8 cellular contexts compared by ENCODE assay signal in the genomic region with DNA sequence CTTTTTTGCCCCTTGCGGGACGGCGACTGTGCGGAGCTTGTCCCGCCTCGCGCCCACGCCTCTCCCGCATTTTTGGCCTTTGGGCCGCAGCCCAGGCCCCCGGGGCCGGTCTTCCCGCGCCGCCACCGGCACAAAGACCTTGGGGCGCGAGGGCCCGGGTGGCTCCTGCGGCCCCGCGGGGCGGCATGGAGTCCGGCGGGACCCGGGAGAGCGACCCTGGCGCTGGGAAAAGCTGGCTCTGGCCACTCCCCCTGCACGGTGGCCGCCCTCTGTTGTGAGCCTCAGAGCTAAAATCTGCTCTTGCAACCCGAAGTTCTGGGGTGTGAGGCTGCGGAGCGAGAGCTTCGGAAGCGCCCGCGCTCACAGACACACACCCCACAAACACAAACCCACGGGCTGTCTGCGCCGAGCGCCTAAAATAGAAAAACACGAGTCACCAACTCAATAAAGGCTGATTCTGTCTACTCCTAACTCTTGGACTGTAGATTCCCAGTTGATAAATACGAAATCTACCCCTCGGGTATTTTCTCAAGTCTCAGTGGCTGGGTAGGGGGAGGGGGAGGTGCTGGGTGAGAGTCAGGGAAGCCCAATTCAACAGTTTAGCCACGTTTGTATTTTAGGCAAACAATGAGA. TPM values are rescaled to one million over a fixed set of nuclear protein-coding genes. Genes with fewer than 3 reads are reported as not detected.
DNase-seq lines count a peak whose midpoint lies in the region; ATAC-seq and TF ChIP-seq lines count a peak whose summit lies in the region.

No MANE protein-coding gene starts in this region.

- H3K36me3 ChIP-seq in neuron (ENCODE audit: insufficient read depth, low read length) (peaks cover 4% of the 10 kb centered on the region), vagina (no peaks in the 10 kb centered on the region)

- DNase-seq in ELR (ENCODE audit: low read depth) (peak; percentile 59), NCI-H510A treated with DMSO at 0.1 percent for 48 hours (lab: John Stamatoyannopoulos, UW) (peak; percentile 55), foreskin keratinocyte (peak; percentile 24 to 50), vagina (ENCODE audit: extremely low spot score in 2 of 2) (no peak)
- DNase-seq in activated T-cell treated with anti-CD3 and anti-CD28 coated beads, Interleukin-2, amount 50 U/mL, for 4 hours: peak; percentile 22

- H3K27ac ChIP-seq in foreskin keratinocyte: no peak overlapping the region
- H3K27ac ChIP-seq in vagina: peak overlapping the region; percentile 33

- H3K9me3 ChIP-seq in neuron (ENCODE audit: low read length) (no peaks in the 10 kb centered on the region), vagina (no peaks in the 10 kb centered on the region)

- peaks cover 9% of the 10 kb centered on the region for H3K27me3 Mint-ChIP-seq in activated T-cell treated with anti-CD3 and anti-CD28 coated beads, Interleukin-2, amount 50 U/mL, for 4 hours (ENCODE audit: low read depth)

- ATAC-seq in HG02870 (IDR thresholded peaks at IDR 0.05; ENCODE audit: unreplicated experiment) (peak; percentile 22), foreskin keratinocyte (peak; percentile 56), HG03460 (IDR thresholded peaks at IDR 0.05; ENCODE audit: unreplicated experiment) (no peak)
- ATAC-seq in activated T-cell treated with anti-CD3 and anti-CD28 coated beads, Interleukin-2, amount 50 U/mL, for 4 hours: peak; percentile 13 to 23

- peak overlapping the region; percentile 58 for H2AFZ ChIP-seq in neuron (ENCODE audit: low read depth, low read length)

- H3K27me3 ChIP-seq in foreskin keratinocyte (no peaks in the 10 kb centered on the region), neuron (ENCODE audit: insufficient read depth, low read length) (no peaks in the 10 kb centered on the region), vagina (no peaks in the 10 kb centered on the region)

- peak overlapping the region; percentile 82 for H3K4me3 Mint-ChIP-seq in activated T-cell treated with anti-CD3 and anti-CD28 coated beads, Interleukin-2, amount 50 U/mL, for 4 hours

- H3K4me1 ChIP-seq in foreskin keratinocyte: no peaks in the 10 kb centered on the region
- H3K4me1 ChIP-seq in neuron (ENCODE audit: insufficient read depth, low read length): peaks cover 25% of the 10 kb centered on the region
- peaks cover 22% of the 10 kb centered on the region for H3K4me1 ChIP-seq in vagina

- no peak for TF ChIP-seq POLR2A in vagina (IDR thresholded peaks at IDR 0.05)

- H3K9me3 Mint-ChIP-seq in activated T-cell treated with anti-CD3 and anti-CD28 coated beads, Interleukin-2, amount 50 U/mL, for 4 hours: no peaks in the 10 kb centered on the region

- H3K36me3 Mint-ChIP-seq in activated T-cell treated with anti-CD3 and anti-CD28 coated beads, Interleukin-2, amount 50 U/mL, for 4 hours (ENCODE audit: insufficient read depth): no peaks in the 10 kb centered on the region

- H3K4me1 Mint-ChIP-seq in activated T-cell treated with anti-CD3 and anti-CD28 coated beads, Interleukin-2, amount 50 U/mL, for 4 hours (ENCODE audit: low read depth): peaks cover 17% of the 10 kb centered on the region

- H3K4me3 ChIP-seq in neuron (ENCODE audit: low read length): peak overlapping the region; percentile 87
- peak overlapping the region; percentile 67 to 95 for H3K4me3 ChIP-seq in vagina

- no peak for TF ChIP-seq CTCF in foreskin keratinocyte (conservative IDR thresholded peaks at IDR 0.05)
- TF ChIP-seq CTCF in vagina (IDR thresholded peaks at IDR 0.05): no peak

- intact Hi-C loops in vagina (cut with DNase I): no loop called here

RNA-seq across cellular contexts. Expression of gene BEND3, which starts 0.5 kb away (rescaled TPM):
- 10 to 100 TPM in 2 of 3 donors, 1 to 10 TPM in 1; 8.9 to 12.0 (median 11.1) TPM for total RNA-seq in activated T-cell treated with anti-CD3 and anti-CD28 coated beads, Interleukin-2, amount 50 U/mL, for 4 hours
- total RNA-seq in foreskin keratinocyte: 8.3 and 8.4 TPM in 2 replicates
- 1.9 and 2.1 TPM in 2 replicates for polyA plus RNA-seq in foreskin keratinocyte
- total RNA-seq in vagina: 2.0 TPM

Comparison
In these comparisons a context has a peak if more than half of its experiments do, and no peak if none do; other contexts are left out.
1. DNase-seq: peak in ELR (single experiment), NCI-H510A treated with DMSO at 0.1 percent for 48 hours (single experiment), activated T-cell treated with anti-CD3 and anti-CD28 coated beads, Interleukin-2, amount 50 U/mL, for 4 hours (single experiment) and foreskin keratinocyte (2 of 2); none in vagina (0 of 2).